In genomic region chr6:143062551-143062950, GRCh38 we compare ENCODE assay signal across 18 cellular contexts. TPM values are rescaled to one million over a fixed set of nuclear protein-coding genes. Genes with fewer than 3 reads are reported as not detected.
DNase-seq lines count a peak whose midpoint lies in the region; ATAC-seq and TF ChIP-seq lines count a peak whose summit lies in the region.
"Had no signal": no experiment of that assay in that cellular context is flagged by ENCODE, and none has a peak within 500 bp of the region (broad histone marks: within the 10 kb centered on the region; RNA-seq: fewer than 3 reads in every experiment).

No MANE protein-coding gene starts in this region.

- intact Hi-C loops in mammary epithelial cell (cut with micrococcal nuclease) = loop anchor here (5.0 kb wide), 4 partner anchors 115 to 365 kb away; no protein-coding TSS in a partner anchor
- intact Hi-C loops in natural killer cell (cut with micrococcal nuclease) = no loop called here

- H3K27ac Mint-ChIP-seq in activated naive CD8-positive, alpha-beta T cell = no peak overlapping the region
- no peak overlapping the region for H3K27ac Mint-ChIP-seq in activated naive CD8-positive, alpha-beta T cell treated with anti-CD3 and anti-CD28 coated beads, Interleukin-2, amount 50 U/mL, for 24 hours
- H3K27ac Mint-ChIP-seq in natural killer cell = peak overlapping the region; percentile 29 to 59
- H3K27ac Mint-ChIP-seq: activated naive CD4-positive, alpha-beta T cell treated with anti-CD3 and anti-CD28 coated beads, Interleukin-2, amount 10 ng/mL, durations not matched to agents 7 days and 5 days had no signal

- no peaks in the 10 kb centered on the region for H4K20me1 ChIP-seq in mammary epithelial cell (ENCODE audit: insufficient read depth, low read length)

- peak overlapping the region; percentile 40 for H3K4me3 Mint-ChIP-seq in activated naive CD8-positive, alpha-beta T cell
- no peak overlapping the region for H3K4me3 Mint-ChIP-seq in activated naive CD8-positive, alpha-beta T cell treated with anti-CD3 and anti-CD28 coated beads, Interleukin-2, amount 50 U/mL, for 24 hours
- H3K4me3 Mint-ChIP-seq in natural killer cell = peak overlapping the region; percentile 75

- CTCF ChIA-PET in mammary epithelial cell (lab: Charles Lee; ENCODE audit: low non-redundant PET) (no interaction called here), RWPE1 (lab: Yijun Ruan, JAX) (no interaction called here)

- no peak for DNase-seq in activated naive CD8-positive, alpha-beta T cell treated with anti-CD3 and anti-CD28 coated beads, Interleukin-2, amount 50 U/mL, for 24 hours
- no peak for DNase-seq in mammary epithelial cell
- no peak for DNase-seq in natural killer cell
- DNase-seq in RWPE1 (ENCODE audit: low spot score) = no peak
- no peak for DNase-seq in hepatic stellate cell (ENCODE audit: low spot score)
- DNase-seq in kidney glomerular epithelial cell (lab: John Stamatoyannopoulos, UW) = no peak
- DNase-seq: ACHN; activated CD4-positive, CD25-positive, alpha-beta regulatory T cell; activated CD8-positive, alpha-beta memory T cell treated with anti-CD3 and anti-CD28 coated beads, Interleukin-2, amount 50 U/mL, for 48 hours; activated naive CD4-positive, alpha-beta T cell treated with anti-CD3 and anti-CD28 coated beads, Interleukin-2, amount 10 ng/mL, durations not matched to agents 7 days and 5 days; foreskin fibroblast; mucosa of descending colon; NCI-H187 treated with DMSO at 0.1 percent for 48 hours; NCI-H510A treated with DMSO at 0.1 percent for 48 hours; SW 1271 had no signal

- no peak for TF ChIP-seq CTCF in mammary epithelial cell (conservative IDR thresholded peaks at IDR 0.05 in 1 of 2, IDR thresholded peaks at IDR 0.05 in 1 of 2; ENCODE audit: extremely low read depth in 1 of 2, insufficient read depth in 1 of 2, low read depth in 1 of 2, low read length in 2 of 2)
- no peak for TF ChIP-seq CTCF in natural killer cell (IDR thresholded peaks at IDR 0.05)
- TF ChIP-seq CTCF in RWPE1 (conservative IDR thresholded peaks at IDR 0.05; ENCODE audit: low read depth) = no peak

- H3K27ac ChIP-seq in mammary epithelial cell (ENCODE audit: insufficient read depth, low read depth, low read length) (no peak overlapping the region), RWPE1 (no peak overlapping the region)
- H3K27ac ChIP-seq: suprapubic skin had no signal

- H3K9me3 Mint-ChIP-seq in activated naive CD8-positive, alpha-beta T cell (ENCODE audit: low read depth) = no peaks in the 10 kb centered on the region
- H3K9me3 Mint-ChIP-seq in activated naive CD8-positive, alpha-beta T cell treated with anti-CD3 and anti-CD28 coated beads, Interleukin-2, amount 50 U/mL, for 24 hours = no peaks in the 10 kb centered on the region
- no peaks in the 10 kb centered on the region for H3K9me3 Mint-ChIP-seq in natural killer cell
- H3K9me3 Mint-ChIP-seq: activated naive CD4-positive, alpha-beta T cell treated with anti-CD3 and anti-CD28 coated beads, Interleukin-2, amount 10 ng/mL, durations not matched to agents 7 days and 5 days had no signal

- H3K4me2 ChIP-seq in mammary epithelial cell (ENCODE audit: insufficient read depth, low read depth, low read length) = peak overlapping the region; percentile 82

- no peaks in the 10 kb centered on the region for H3K36me3 ChIP-seq in mammary epithelial cell (ENCODE audit: insufficient read depth, low read length)
- H3K36me3 ChIP-seq: suprapubic skin had no signal

- H3K4me1 ChIP-seq in mammary epithelial cell (ENCODE audit: insufficient read depth, low read length) = peaks cover 49% of the 10 kb centered on the region

- peaks cover 24% of the 10 kb centered on the region for H3K4me1 Mint-ChIP-seq in activated naive CD8-positive, alpha-beta T cell (ENCODE audit: low read depth)
- peaks cover 27% of the 10 kb centered on the region for H3K4me1 Mint-ChIP-seq in activated naive CD8-positive, alpha-beta T cell treated with anti-CD3 and anti-CD28 coated beads, Interleukin-2, amount 50 U/mL, for 24 hours
- peaks cover 17 to 20% of the 10 kb centered on the region in 2 donors for H3K4me1 Mint-ChIP-seq in natural killer cell

- no peak for ATAC-seq in activated naive CD8-positive, alpha-beta T cell treated with anti-CD3 and anti-CD28 coated beads, Interleukin-2, amount 50 U/mL, for 24 hours
- ATAC-seq in natural killer cell (no peak), GM21515 (IDR thresholded peaks at IDR 0.05; ENCODE audit: unreplicated experiment) (no peak)
- ATAC-seq: mucosa of descending colon had no signal

- H3K27me3 ChIP-seq in mammary epithelial cell (ENCODE audit: insufficient read depth, low read length) = no peaks in the 10 kb centered on the region
- H3K27me3 ChIP-seq: suprapubic skin had no signal

- 89% methylated on average over 1 of the region's 1 CpG for WGBS in mammary epithelial cell (ENCODE audit: low coverage, missing lambda C conversion rate)

- dilution Hi-C loops in mammary epithelial cell (cut with HindIII; ENCODE audit: low sequenced_read_pairs) = no loop called here

- POLR2A ChIA-PET in RWPE1 (lab: Yijun Ruan, JAX; ENCODE audit: low non-redundant PET) = no interaction called here

- H3K4me3 ChIP-seq in mammary epithelial cell (replicated peaks in 1 of 3; ENCODE audit: insufficient read depth in 1 of 3, low read depth in 2 of 3, low read length in 3 of 3) = no peak overlapping the region
- H3K4me3 ChIP-seq: mucosa of descending colon, suprapubic skin had no signal

- H3K79me2 ChIP-seq in mammary epithelial cell (ENCODE audit: insufficient read depth, low read length) = peaks cover 55% of the 10 kb centered on the region

- H3K9me3 ChIP-seq in mammary epithelial cell (replicated peaks; ENCODE audit: insufficient read depth, low read length) = no peaks in the 10 kb centered on the region
- H3K9me3 ChIP-seq: mucosa of descending colon, suprapubic skin had no signal

- no peak overlapping the region for H2AFZ ChIP-seq in mammary epithelial cell (ENCODE audit: low read depth, low read length)

- H3K27me3 Mint-ChIP-seq in activated naive CD8-positive, alpha-beta T cell = no peaks in the 10 kb centered on the region
- H3K27me3 Mint-ChIP-seq in activated naive CD8-positive, alpha-beta T cell treated with anti-CD3 and anti-CD28 coated beads, Interleukin-2, amount 50 U/mL, for 24 hours = no peaks in the 10 kb centered on the region
- H3K27me3 Mint-ChIP-seq in natural killer cell (ENCODE audit: low read depth in 2 of 2) = peaks cover 0 to 4% of the 10 kb centered on the region in 2 donors

- in situ Hi-C loops in mammary epithelial cell (cut with MboI; ENCODE audit: low sequenced_read_pairs in 2 of 2) = loop anchor here in 1 of 2 donors (10.0 kb wide), 1 partner anchor 118 kb away; the partner anchor contains the start of gene HIVEP2

- BruUV-seq in mammary epithelial cell (replicated peaks; lab: Mats Ljungman, UMichigan) = no TSS peak

- H3K36me3 Mint-ChIP-seq in activated naive CD8-positive, alpha-beta T cell = peaks cover 4% of the 10 kb centered on the region
- H3K36me3 Mint-ChIP-seq in activated naive CD8-positive, alpha-beta T cell treated with anti-CD3 and anti-CD28 coated beads, Interleukin-2, amount 50 U/mL, for 24 hours (ENCODE audit: low read depth) = no peaks in the 10 kb centered on the region
- H3K36me3 Mint-ChIP-seq in natural killer cell = no peaks in the 10 kb centered on the region
- H3K36me3 Mint-ChIP-seq: activated naive CD4-positive, alpha-beta T cell treated with anti-CD3 and anti-CD28 coated beads, Interleukin-2, amount 10 ng/mL, durations not matched to agents 7 days and 5 days had no signal

- no peak overlapping the region for H3K9ac ChIP-seq in mammary epithelial cell (ENCODE audit: insufficient read depth, low read length)

RNA-seq across cellular contexts. Expression of gene AIG1, which starts 1.9 kb away (rescaled TPM):
- total RNA-seq in mammary epithelial cell (100 to 1,000 TPM in 1 of 2 donors, 10 to 100 TPM in 1; 93.9 to 113 TPM), natural killer cell (1 to 10 TPM; 5.6 to 8.9 (median 6.2) TPM)
- polyA plus RNA-seq in mammary epithelial cell = 93.8 TPM
- polyA minus RNA-seq in mammary epithelial cell = 135 TPM

Comparison
In these comparisons a context has a peak if more than half of its experiments do, and no peak if none do; other contexts are left out.
1. H3K27ac Mint-ChIP-seq: peak in natural killer cell (2 of 2); none in activated naive CD8-positive, alpha-beta T cell (single experiment) and activated naive CD8-positive, alpha-beta T cell treated with anti-CD3 and anti-CD28 coated beads, Interleukin-2, amount 50 U/mL, for 24 hours (single experiment).
2. RNA of gene AIG1, which starts 1.9 kb away (total RNA-seq): 93.9 to 113 TPM in mammary epithelial cell; 5.6 to 8.9 TPM in natural killer cell; every median in the first group is over 4 times any median in the second.